Comparison of ENCODE assay signal across 25 cellular contexts in the genomic region with DNA sequence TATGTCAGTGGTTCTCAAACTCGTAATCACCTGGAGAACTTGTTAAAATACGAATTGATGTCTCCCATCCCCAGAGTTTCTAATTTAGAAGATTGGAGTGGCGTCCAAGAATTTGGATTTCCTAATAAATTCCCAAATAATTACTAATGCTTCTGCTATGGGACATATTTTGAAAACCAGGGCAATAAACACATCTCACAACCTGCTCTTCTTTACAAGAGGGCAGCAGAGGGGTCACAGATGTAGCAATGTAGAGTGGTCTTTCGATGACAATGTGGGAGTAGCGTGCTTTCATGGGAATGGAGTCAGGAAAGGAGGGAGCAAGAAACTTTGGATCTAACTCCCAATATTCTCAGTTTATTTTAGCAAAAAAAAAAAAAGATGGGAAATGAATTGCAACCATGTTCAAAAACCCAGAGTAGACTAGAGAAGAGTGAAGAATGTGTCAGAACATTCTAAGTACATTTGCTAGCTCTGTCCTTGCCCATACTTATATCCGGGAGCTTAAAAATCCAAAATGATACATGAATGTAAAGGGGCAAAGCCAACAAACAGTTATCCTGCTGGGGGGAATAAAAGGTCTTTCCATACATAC. TPM values are rescaled to one million over a fixed set of nuclear protein-coding genes. Genes with fewer than 3 reads are reported as not detected.
"Had no signal": no experiment of that assay in that cellular context is flagged by ENCODE, and none has a peak within 500 bp of the region (broad histone marks: within the 10 kb centered on the region; RNA-seq: fewer than 3 reads in every experiment).

No MANE protein-coding gene starts in this region.

- H3K9me3 Mint-ChIP-seq: activated B cell treated with CpG ODN at 0.5 μM for 24 hours; activated CD4-positive, alpha-beta T cell treated with anti-CD3 and anti-CD28 coated beads, Interleukin-2, amount 10 ng/mL, durations not matched to agents 24 days and 14 days; activated naive CD4-positive, alpha-beta T cell treated with anti-CD3 and anti-CD28 coated beads for 36 hours; activated T-helper 17 cell treated with anti-CD3 and anti-CD28 coated beads, Interleukin-2, amount 50 U/mL, for 72 hours had no signal

- H3K27me3 Mint-ChIP-seq: activated B cell treated with CpG ODN at 0.5 μM for 24 hours; activated CD4-positive, alpha-beta T cell treated with anti-CD3 and anti-CD28 coated beads, Interleukin-2, amount 10 ng/mL, durations not matched to agents 24 days and 14 days; activated naive CD8-positive, alpha-beta T cell had no signal

- H3K4me3 ChIP-seq: cardiac muscle cell, K562 had no signal

- DNase-seq: activated B cell treated with CpG ODN at 0.5 μM for 24 hours; activated CD4-positive, alpha-beta T cell treated with anti-CD3 and anti-CD28 coated beads for 1 hour; activated CD4-positive, alpha-beta T cell treated with anti-CD3 and anti-CD28 coated beads, Interleukin-2, amount 10 ng/mL, durations not matched to agents 24 days and 14 days; activated CD4-positive, alpha-beta T cell treated with anti-CD3 and anti-CD28 coated beads, Interleukin-2, amount 50 U/mL, for 48 hours; activated CD8-positive, alpha-beta memory T cell treated with anti-CD3 and anti-CD28 coated beads for 24 hours; activated gamma-delta T cell; activated naive CD4-positive, alpha-beta T cell treated with anti-CD3 and anti-CD28 coated beads for 36 hours; activated T-cell treated with anti-CD3 and anti-CD28 coated beads, Interleukin-2, amount 50 U/mL, for 48 hours; brain microvascular endothelial cell; Karpas-422; MM.1S; NCI-H1105; NCI-H1436; NCI-H1694 treated with DMSO at 0.1 percent for 48 hours; NCI-H2029 treated with DMSO at 0.1 percent for 48 hours; NCI-H446; NCI-H524; PC-3; SIG-M5; T-helper 17 cell; T-helper 9 cell had no signal

- H3K36me3 ChIP-seq: brain microvascular endothelial cell, cardiac muscle cell had no signal

- H3K36me3 Mint-ChIP-seq: activated naive CD8-positive, alpha-beta T cell had no signal

- H3K27ac ChIP-seq: brain microvascular endothelial cell, cardiac muscle cell had no signal

- H3K27me3 ChIP-seq: brain microvascular endothelial cell, cardiac muscle cell had no signal

- H3K4me3 Mint-ChIP-seq: activated B cell treated with CpG ODN at 0.5 μM for 24 hours; activated CD4-positive, alpha-beta T cell treated with anti-CD3 and anti-CD28 coated beads, Interleukin-2, amount 10 ng/mL, durations not matched to agents 24 days and 14 days; activated naive CD4-positive, alpha-beta T cell treated with anti-CD3 and anti-CD28 coated beads for 36 hours; activated naive CD8-positive, alpha-beta T cell; activated T-helper 17 cell treated with anti-CD3 and anti-CD28 coated beads, Interleukin-2, amount 50 U/mL, for 72 hours; T-helper 17 cell had no signal

- H3K27ac Mint-ChIP-seq: activated B cell treated with CpG ODN at 0.5 μM for 24 hours; activated CD4-positive, alpha-beta T cell treated with anti-CD3 and anti-CD28 coated beads, Interleukin-2, amount 10 ng/mL, durations not matched to agents 24 days and 14 days; activated naive CD4-positive, alpha-beta T cell treated with anti-CD3 and anti-CD28 coated beads for 36 hours; activated naive CD8-positive, alpha-beta T cell; activated T-helper 17 cell treated with anti-CD3 and anti-CD28 coated beads, Interleukin-2, amount 50 U/mL, for 72 hours; T-helper 17 cell had no signal

- ATAC-seq: activated T-helper 17 cell treated with anti-CD3 and anti-CD28 coated beads, Interleukin-2, amount 50 U/mL, for 72 hours; K562; PC-3; T-helper 17 cell had no signal

- H3K4me1 Mint-ChIP-seq: activated B cell treated with CpG ODN at 0.5 μM for 24 hours; activated CD4-positive, alpha-beta T cell treated with anti-CD3 and anti-CD28 coated beads, Interleukin-2, amount 10 ng/mL, durations not matched to agents 24 days and 14 days; activated T-helper 17 cell treated with anti-CD3 and anti-CD28 coated beads, Interleukin-2, amount 50 U/mL, for 72 hours; T-helper 17 cell had no signal

- FAIRE-seq: K562 had no signal

RNA-seq across cellular contexts. Expression of gene ALDH1A1, which starts 33.8 kb away (rescaled TPM):
- total RNA-seq: activated B cell treated with CpG ODN at 0.5 μM for 24 hours; activated CD4-positive, alpha-beta T cell treated with anti-CD3 and anti-CD28 coated beads, Interleukin-2, amount 10 ng/mL, durations not matched to agents 24 days and 14 days; activated naive CD4-positive, alpha-beta T cell treated with anti-CD3 and anti-CD28 coated beads for 36 hours; activated T-helper 17 cell treated with anti-CD3 and anti-CD28 coated beads, Interleukin-2, amount 50 U/mL, for 72 hours; PC-3 had no signal
